17 cellular contexts compared by ENCODE assay signal in the genomic region with DNA sequence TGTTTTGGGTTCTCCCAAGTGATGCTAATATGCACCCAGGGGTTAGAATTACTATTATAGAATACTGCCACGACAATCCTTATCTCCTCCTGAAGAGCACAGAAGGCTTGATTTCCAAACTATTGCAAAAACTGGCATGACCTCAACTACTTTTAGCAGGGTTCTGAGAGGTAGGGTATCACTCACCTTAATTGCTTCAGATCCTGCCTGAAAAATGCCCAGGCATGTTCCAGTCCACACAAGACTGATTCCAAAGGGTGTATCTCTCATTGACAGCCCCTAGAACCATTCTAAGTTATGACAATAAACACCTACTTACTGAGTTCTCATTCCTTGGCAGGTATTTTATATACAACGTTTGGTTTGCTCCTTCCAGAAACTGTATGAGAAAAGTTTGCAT. TPM values are rescaled to one million over a fixed set of nuclear protein-coding genes. Genes with fewer than 3 reads are reported as not detected.
A peak's percentile ranks its signal among the peaks of the same experiment; 100 is the strongest.
DNase-seq lines count a peak whose midpoint lies in the region; ATAC-seq, FAIRE-seq and TF ChIP-seq lines count a peak whose summit lies in the region.
"Had no signal": no experiment of that assay in that cellular context is flagged by ENCODE, and none has a peak within 500 bp of the region (broad histone marks: within the 10 kb centered on the region; RNA-seq: fewer than 3 reads in every experiment).

No MANE protein-coding gene starts in this region.

- TF ChIP-seq CTCF in RWPE1 (conservative IDR thresholded peaks at IDR 0.05; ENCODE audit: low read depth) (no peak), bronchial epithelial cell (IDR thresholded peaks at IDR 0.05; ENCODE audit: insufficient read depth, low read length, severe bottlenecking) (no peak), foreskin keratinocyte (conservative IDR thresholded peaks at IDR 0.05) (no peak)

- peak; percentile 17 for FAIRE-seq in GM12892 (lab: Jason Lieb, UNC)
- FAIRE-seq in bronchial epithelial cell (lab: Jason Lieb, UNC), result no peak
- FAIRE-seq: GM12878 had no signal

- POLR2A ChIA-PET in RWPE1 (lab: Yijun Ruan, JAX; ENCODE audit: low non-redundant PET), result no interaction called here

- peaks cover 42% of the 10 kb centered on the region for H3K4me1 ChIP-seq in foreskin keratinocyte
- H3K4me1 ChIP-seq: HAP-1 had no signal

- no peak for ATAC-seq in foreskin keratinocyte
- ATAC-seq: CD8-positive, alpha-beta T cell; GM12878 had no signal

- CTCF ChIA-PET in RWPE1 (lab: Yijun Ruan, JAX), result interaction anchor here (0.6 kb wide), 1 partner anchor 301 kb away, joined by 4 read pairs; no protein-coding TSS in a partner anchor

- H3K27ac ChIP-seq in RWPE1 (peak overlapping the region; percentile 76), foreskin keratinocyte (no peak overlapping the region)
- H3K27ac ChIP-seq: GM23248 had no signal

- no peak for DNase-seq in GM12892 (ENCODE audit: insufficient read length)
- DNase-seq in RWPE1 (ENCODE audit: low spot score), result no peak
- peak; percentile 94 for DNase-seq in bronchial epithelial cell (ENCODE audit: low read depth)
- DNase-seq in foreskin keratinocyte, result peak; percentile 67 to 85
- DNase-seq in ureter (ENCODE audit: low spot score), result no peak
- DNase-seq in germinal center (ENCODE audit: low spot score), result no peak
- DNase-seq in NCI-H345 (lab: John Stamatoyannopoulos, UW), result no peak
- DNase-seq: Calu3; CD8-positive, alpha-beta T cell; DMS 273 treated with DMSO at 0.1 percent for 48 hours; DMS53; DND-41; EL; GM23248 had no signal

- H3K27me3 ChIP-seq in bronchial epithelial cell (ENCODE audit: control insufficient read depth, insufficient read depth, low read length) (no peaks in the 10 kb centered on the region), foreskin keratinocyte (no peaks in the 10 kb centered on the region)
- H3K27me3 ChIP-seq: BLaER1 treated with 17β-estradiol and CSF1 and Interleukin-3, amounts not matched to agents 10 nM and 100 nM had no signal

- no peak overlapping the region for H3K4me3 ChIP-seq in bronchial epithelial cell (ENCODE audit: low read depth, low read length)
- H3K4me3 ChIP-seq: BLaER1 treated with 17β-estradiol and CSF1 and Interleukin-3, amounts not matched to agents 10 nM and 100 nM; GM12878; GM23248; HAP-1 had no signal

- TF ChIP-seq POLR2A in GM12892 (IDR thresholded peaks at IDR 0.05; ENCODE audit: low read depth, low read length), result no peak

- H3K36me3 ChIP-seq in bronchial epithelial cell (ENCODE audit: control insufficient read depth, insufficient read depth, low read length), result no peaks in the 10 kb centered on the region
- H3K36me3 ChIP-seq: BLaER1 treated with 17β-estradiol and CSF1 and Interleukin-3, amounts not matched to agents 10 nM and 100 nM; HAP-1 had no signal

RNA-seq across cellular contexts. Expression of a gene that starts 5.0 kb away (rescaled TPM):
- polyA plus RNA-seq in GM12892 (2012; ENCODE audit: missing spikeins), result 36.6 TPM
- total RNA-seq in bronchial epithelial cell (56.6 and 100 TPM in 2 replicates), foreskin keratinocyte (94.6 and 99.1 TPM in 2 replicates), ureter (43.9 TPM)
- 17.4 and 24.9 TPM in 2 replicates for polyA plus RNA-seq in foreskin keratinocyte

Comparison
In these comparisons a context has a peak if more than half of its experiments do, and no peak if none do; other contexts are left out.
1. DNase-seq: peak in bronchial epithelial cell (single experiment) and foreskin keratinocyte (2 of 2); none in GM12892 (single experiment), RWPE1 (single experiment), ureter (single experiment), germinal center (single experiment) and NCI-H345 (single experiment).